3 cellular contexts compared by ENCODE assay signal in the genomic region with DNA sequence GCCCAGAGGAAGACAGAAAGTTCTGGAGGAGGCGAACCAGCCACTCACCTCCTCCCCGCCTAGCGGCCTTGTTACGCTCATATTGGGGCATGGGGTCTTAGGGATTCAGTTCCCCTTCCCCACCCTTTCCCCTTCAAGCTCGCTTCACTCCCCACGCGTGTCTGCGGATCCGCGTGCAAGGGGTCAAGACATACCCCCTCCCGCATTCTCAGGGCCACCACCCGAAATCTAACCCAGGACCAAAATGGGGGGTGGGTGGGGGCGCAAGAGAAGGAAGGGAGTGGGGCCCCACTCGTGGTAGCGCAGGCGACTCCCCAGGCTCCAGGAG.
TF ChIP-seq lines count a peak whose summit lies in the region.

No MANE protein-coding gene starts in this region.

TF ChIP-seq in SK-N-SH, 30 proteins besides CTCF, POLR2A, EP300 and RAD21 (continued from another document):
- TF ChIP-seq, protein P1, sequence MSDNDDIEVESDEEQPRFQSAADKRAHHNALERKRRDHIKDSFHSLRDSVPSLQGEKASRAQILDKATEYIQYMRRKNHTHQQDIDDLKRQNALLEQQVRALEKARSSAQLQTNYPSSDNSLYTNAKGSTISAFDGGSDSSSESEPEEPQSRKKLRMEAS (IDR thresholded peaks at IDR 0.05; ENCODE audit: low read depth) = no peak

TF ChIP-seq in SK-N-SH treated with all-trans-retinoic acid at 6 μM for 48 hours, 23 proteins besides CTCF, POLR2A, EP300 and RAD21 (continued from another document):
- TF ChIP-seq, protein P2, sequence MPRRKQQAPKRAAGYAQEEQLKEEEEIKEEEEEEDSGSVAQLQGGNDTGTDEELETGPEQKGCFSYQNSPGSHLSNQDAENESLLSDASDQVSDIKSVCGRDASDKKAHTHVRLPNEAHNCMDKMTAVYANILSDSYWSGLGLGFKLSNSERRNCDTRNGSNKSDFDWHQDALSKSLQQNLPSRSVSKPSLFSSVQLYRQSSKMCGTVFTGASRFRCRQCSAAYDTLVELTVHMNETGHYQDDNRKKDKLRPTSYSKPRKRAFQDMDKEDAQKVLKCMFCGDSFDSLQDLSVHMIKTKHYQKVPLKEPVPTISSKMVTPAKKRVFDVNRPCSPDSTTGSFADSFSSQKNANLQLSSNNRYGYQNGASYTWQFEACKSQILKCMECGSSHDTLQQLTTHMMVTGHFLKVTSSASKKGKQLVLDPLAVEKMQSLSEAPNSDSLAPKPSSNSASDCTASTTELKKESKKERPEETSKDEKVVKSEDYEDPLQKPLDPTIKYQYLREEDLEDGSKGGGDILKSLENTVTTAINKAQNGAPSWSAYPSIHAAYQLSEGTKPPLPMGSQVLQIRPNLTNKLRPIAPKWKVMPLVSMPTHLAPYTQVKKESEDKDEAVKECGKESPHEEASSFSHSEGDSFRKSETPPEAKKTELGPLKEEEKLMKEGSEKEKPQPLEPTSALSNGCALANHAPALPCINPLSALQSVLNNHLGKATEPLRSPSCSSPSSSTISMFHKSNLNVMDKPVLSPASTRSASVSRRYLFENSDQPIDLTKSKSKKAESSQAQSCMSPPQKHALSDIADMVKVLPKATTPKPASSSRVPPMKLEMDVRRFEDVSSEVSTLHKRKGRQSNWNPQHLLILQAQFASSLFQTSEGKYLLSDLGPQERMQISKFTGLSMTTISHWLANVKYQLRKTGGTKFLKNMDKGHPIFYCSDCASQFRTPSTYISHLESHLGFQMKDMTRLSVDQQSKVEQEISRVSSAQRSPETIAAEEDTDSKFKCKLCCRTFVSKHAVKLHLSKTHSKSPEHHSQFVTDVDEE (CRISPR knock-in tag; IDR thresholded peaks at IDR 0.05) = no peak

TF ChIP-seq in H1, 55 proteins besides CTCF, POLR2A, EP300 and RAD21 (continued from another document):
- peak; percentile 77 for TF ChIP-seq BACH1 (IDR thresholded peaks at IDR 0.05; ENCODE audit: low read length)
- TF ChIP-seq KDM1A (IDR thresholded peaks at IDR 0.05; ENCODE audit: borderline replicate concordance, low read length) = no peak
- no peak for TF ChIP-seq TAF1 (IDR thresholded peaks at IDR 0.05; ENCODE audit: low read depth, low read length)
- TF ChIP-seq GTF2F1 (IDR thresholded peaks at IDR 0.05; ENCODE audit: borderline replicate concordance, low read depth, low read length) = no peak
- no peak for TF ChIP-seq CEBPB (IDR thresholded peaks at IDR 0.05; ENCODE audit: low read depth, low read length)
- TF ChIP-seq, protein P3, sequence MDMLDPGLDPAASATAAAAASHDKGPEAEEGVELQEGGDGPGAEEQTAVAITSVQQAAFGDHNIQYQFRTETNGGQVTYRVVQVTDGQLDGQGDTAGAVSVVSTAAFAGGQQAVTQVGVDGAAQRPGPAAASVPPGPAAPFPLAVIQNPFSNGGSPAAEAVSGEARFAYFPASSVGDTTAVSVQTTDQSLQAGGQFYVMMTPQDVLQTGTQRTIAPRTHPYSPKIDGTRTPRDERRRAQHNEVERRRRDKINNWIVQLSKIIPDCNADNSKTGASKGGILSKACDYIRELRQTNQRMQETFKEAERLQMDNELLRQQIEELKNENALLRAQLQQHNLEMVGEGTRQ (IDR thresholded peaks at IDR 0.05; ENCODE audit: low read length) = no peak
- TF ChIP-seq, protein P4, sequence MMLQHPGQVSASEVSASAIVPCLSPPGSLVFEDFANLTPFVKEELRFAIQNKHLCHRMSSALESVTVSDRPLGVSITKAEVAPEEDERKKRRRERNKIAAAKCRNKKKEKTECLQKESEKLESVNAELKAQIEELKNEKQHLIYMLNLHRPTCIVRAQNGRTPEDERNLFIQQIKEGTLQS (IDR thresholded peaks at IDR 0.05; ENCODE audit: insufficient read depth, low read depth, low read length) = no peak
- peak in 1 of 2 experiments; percentile 97; a peak in 1 of 4 replicates for TF ChIP-seq HDAC2 (IDR thresholded peaks at IDR 0.05; ENCODE audit: borderline replicate concordance in 1 of 2, low read depth in 2 of 2, low read length in 2 of 2)
